Comparison of ENCODE assay signal across 8 cellular contexts in the genomic region with DNA sequence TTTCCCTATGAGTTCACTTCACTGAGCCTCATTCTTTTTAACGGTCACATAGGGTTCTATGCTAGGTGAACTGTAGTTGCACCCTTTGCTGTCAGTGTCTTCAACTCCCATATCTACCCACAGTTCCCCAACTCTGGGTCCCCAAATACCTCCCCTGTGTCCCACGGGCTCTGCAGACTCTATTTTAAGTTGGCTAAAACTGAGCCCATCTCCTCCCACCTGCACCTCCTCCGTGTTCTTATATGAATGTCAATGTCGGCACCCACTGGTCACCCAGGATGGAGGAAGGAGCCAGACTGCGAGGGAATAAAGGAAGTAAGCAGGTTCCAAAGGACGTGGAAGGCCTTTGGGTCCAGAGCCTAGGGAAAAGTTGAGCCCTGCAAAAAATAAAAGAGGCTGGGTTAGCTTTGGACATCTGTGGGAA. TPM values are rescaled to one million over a fixed set of nuclear protein-coding genes. Genes with fewer than 3 reads are reported as not detected.
DNase-seq lines count a peak whose midpoint lies in the region; ATAC-seq and TF ChIP-seq lines count a peak whose summit lies in the region.

No MANE protein-coding gene starts in this region.

- TF ChIP-seq POLR2A in NB4 (IDR thresholded peaks at IDR 0.05; ENCODE audit: extremely low read depth, insufficient read length) = no peak

- H3K36me3 ChIP-seq in CD4-positive, alpha-beta memory T cell (ENCODE audit: insufficient read depth, low read length) = peaks cover 16% of the 10 kb centered on the region
- H3K36me3 ChIP-seq in osteoblast (ENCODE audit: insufficient read depth, low read length) = peaks cover 28% of the 10 kb centered on the region

- H3K27me3 ChIP-seq in CD4-positive, alpha-beta memory T cell (ENCODE audit: insufficient read depth, low read length) = no peaks in the 10 kb centered on the region
- H3K27me3 ChIP-seq in osteoblast (ENCODE audit: insufficient read depth, low read length) = no peaks in the 10 kb centered on the region

- H3K27me3 Mint-ChIP-seq in CD4-positive, alpha-beta memory T cell = no peaks in the 10 kb centered on the region
- H3K27me3 Mint-ChIP-seq in effector memory CD8-positive, alpha-beta T cell = no peaks in the 10 kb centered on the region

- TF ChIP-seq CTCF in NB4 (IDR thresholded peaks at IDR 0.05; ENCODE audit: low read depth, low read length) = no peak
- TF ChIP-seq CTCF in osteoblast (IDR thresholded peaks at IDR 0.05; ENCODE audit: extremely low read depth, low read depth, low read length) = no peak

- peak overlapping the region; percentile 57 for H3K4me2 ChIP-seq in osteoblast (ENCODE audit: insufficient read depth, low read length)

- peaks cover 11 to 27% of the 10 kb centered on the region in 2 donors for H3K36me3 Mint-ChIP-seq in CD4-positive, alpha-beta memory T cell
- peaks cover 33% of the 10 kb centered on the region for H3K36me3 Mint-ChIP-seq in effector memory CD8-positive, alpha-beta T cell (ENCODE audit: insufficient read depth)

- H3K4me1 Mint-ChIP-seq in CD4-positive, alpha-beta memory T cell = peaks cover 10 to 34% (median 20%) of the 10 kb centered on the region in 4 donors
- H3K4me1 Mint-ChIP-seq in effector memory CD8-positive, alpha-beta T cell (ENCODE audit: low read depth in 2 of 2) = peaks cover 16 to 17% of the 10 kb centered on the region in 2 donors

- DNase-seq in CD4-positive, alpha-beta memory T cell = peak in 1 of 5 donors; percentile 53
- DNase-seq in NB4 (ENCODE audit: low read depth) = peak; percentile 44
- no peak for DNase-seq in effector memory CD8-positive, alpha-beta T cell
- no peak for DNase-seq in osteoblast (ENCODE audit: insufficient read length, low spot score, missing footprints)
- no peak for DNase-seq in ecto neural progenitor cell (ENCODE audit: low spot score)

- H3K9me3 Mint-ChIP-seq in CD4-positive, alpha-beta memory T cell = peaks cover 0 to 1% (median 0%) of the 10 kb centered on the region in 8 donors
- H3K9me3 Mint-ChIP-seq in effector memory CD8-positive, alpha-beta T cell = no peaks in the 10 kb centered on the region

- POLR2A ChIA-PET in CD4-positive, alpha-beta memory T cell (lab: Charles Lee; ENCODE audit: partially characterized antibody) = interaction anchor here (0.6 to 4.1 kb wide), 7 partner anchors 16 to 1671 kb away, joined by 3 to 40 read pairs (median 5); a partner anchor contains a TSS

- no peak overlapping the region for H2AFZ ChIP-seq in osteoblast (ENCODE audit: low read length)

- intact Hi-C loops in CD4-positive, alpha-beta memory T cell (cut with micrococcal nuclease) = loop anchor here (2.0 kb wide), 1 partner anchor 42 kb away; no protein-coding TSS in a partner anchor

- H3K4me1 ChIP-seq in CD4-positive, alpha-beta memory T cell (ENCODE audit: insufficient read depth, low read length) = peaks cover 14% of the 10 kb centered on the region
- H3K4me1 ChIP-seq in osteoblast (ENCODE audit: insufficient read depth, low read length) = peaks cover 11% of the 10 kb centered on the region

- peak overlapping the region; percentile 93 to 97 (median 96) for H3K4me3 Mint-ChIP-seq in CD4-positive, alpha-beta memory T cell
- H3K4me3 Mint-ChIP-seq in effector memory CD8-positive, alpha-beta T cell = peak overlapping the region; percentile 87 to 89

- H3K27ac Mint-ChIP-seq in CD4-positive, alpha-beta memory T cell = peak overlapping the region; percentile 91 to 99 (median 97)
- peak overlapping the region; percentile 86 to 96 for H3K27ac Mint-ChIP-seq in effector memory CD8-positive, alpha-beta T cell

- H4K20me1 ChIP-seq in osteoblast (ENCODE audit: insufficient read depth, low read length) = peaks cover 21% of the 10 kb centered on the region

- peak overlapping the region in 1 of 2 donors; percentile 97 for H3K4me3 ChIP-seq in CD4-positive, alpha-beta memory T cell (ENCODE audit: low read length in 2 of 2)
- H3K4me3 ChIP-seq in NB4 (ENCODE audit: low read depth, low read length) (peak overlapping the region; percentile 64), osteoblast (ENCODE audit: insufficient read depth, low read length) (peak overlapping the region; percentile 75)

- peaks cover 52% of the 10 kb centered on the region for H3K79me2 ChIP-seq in osteoblast (ENCODE audit: insufficient read depth, low read length)

- no peak for ATAC-seq in effector memory CD8-positive, alpha-beta T cell (replicated peaks)
- ATAC-seq in GM21737 (IDR thresholded peaks at IDR 0.05; ENCODE audit: unreplicated experiment) (no peak), HG03342 (IDR thresholded peaks at IDR 0.05; ENCODE audit: unreplicated experiment) (no peak), GM18517 (IDR thresholded peaks at IDR 0.05; ENCODE audit: unreplicated experiment) (no peak)

- CTCF ChIA-PET in CD4-positive, alpha-beta memory T cell (lab: Charles Lee; ENCODE audit: partially characterized antibody) = interaction anchor here (1.4 to 1.5 kb wide), 3 partner anchors 9 to 80 kb away, joined by 3 to 10 read pairs (median 4); no protein-coding TSS in a partner anchor

- no peaks in the 10 kb centered on the region for H3K9me3 ChIP-seq in CD4-positive, alpha-beta memory T cell (ENCODE audit: control insufficient read depth in 1 of 2, low read length in 2 of 2)
- no peaks in the 10 kb centered on the region for H3K9me3 ChIP-seq in osteoblast (ENCODE audit: low read depth, low read length)

- peak overlapping the region; percentile 74 for H3K27ac ChIP-seq in CD4-positive, alpha-beta memory T cell (ENCODE audit: low read depth, low read length)
- no peak overlapping the region for H3K27ac ChIP-seq in osteoblast (ENCODE audit: low read depth, low read length)

RNA-seq across cellular contexts. Expression of a gene that starts 0.8 kb away (rescaled TPM):
- total RNA-seq in CD4-positive, alpha-beta memory T cell = 10 to 100 TPM; 72.1 to 76.9 TPM
- polyA plus RNA-seq in CD4-positive, alpha-beta memory T cell = 100 to 1,000 TPM in 1 of 2 donors, 10 to 100 TPM in 1; 85.1 to 167 TPM
- total RNA-seq in osteoblast = 53.9 and 62.6 TPM in 2 replicates

RNA-seq across cellular contexts. Expression of a gene that starts 6.6 kb away (rescaled TPM):
- total RNA-seq in CD4-positive, alpha-beta memory T cell = 100 to 1,000 TPM; 241 to 247 TPM
- 100 to 1,000 TPM; 703 to 753 TPM for polyA plus RNA-seq in CD4-positive, alpha-beta memory T cell
- 82.5 and 111 TPM in 2 replicates for total RNA-seq in osteoblast

RNA-seq across cellular contexts. Expression of a gene that starts 15.4 kb away (rescaled TPM):
- total RNA-seq in CD4-positive, alpha-beta memory T cell = 10 to 100 TPM; 27.8 to 30.7 TPM
- 10 to 100 TPM; 10.8 to 12.4 TPM for polyA plus RNA-seq in CD4-positive, alpha-beta memory T cell
- 23.9 and 25.0 TPM in 2 replicates for total RNA-seq in osteoblast
